8 cellular contexts compared by ENCODE assay signal in genomic region chr13:40777166-40777956, GRCh38. TPM values are rescaled to one million over a fixed set of nuclear protein-coding genes. Genes with fewer than 3 reads are reported as not detected.
DNase-seq lines count a peak whose midpoint lies in the region; ATAC-seq and TF ChIP-seq lines count a peak whose summit lies in the region.

No MANE protein-coding gene starts in this region.

- no peaks in the 10 kb centered on the region for H3K27me3 Mint-ChIP-seq in activated CD4-positive, alpha-beta T cell treated with anti-CD3 and anti-CD28 coated beads for 36 hours
- no peaks in the 10 kb centered on the region for H3K27me3 Mint-ChIP-seq in MCF 10A (ENCODE audit: insufficient read depth, unreplicated experiment)

- 0 out of 2 replicates have a peak, but pooled peaks cover 4% of the 10 kb centered on the region for H3K4me1 ChIP-seq in HAP-1

- no peaks in the 10 kb centered on the region for H3K9me3 ChIP-seq in HAP-1

- H3K4me3 ChIP-seq in HAP-1, result peak overlapping the region; percentile 6

- peak; percentile 77 for TF ChIP-seq CTCF in MCF 10A (IDR thresholded peaks at IDR 0.05; ENCODE audit: unreplicated experiment)

- H3K27ac Mint-ChIP-seq in activated CD4-positive, alpha-beta T cell treated with anti-CD3 and anti-CD28 coated beads for 36 hours, result peak overlapping the region; percentile 98
- peak overlapping the region; percentile 73 for H3K27ac Mint-ChIP-seq in MCF 10A (ENCODE audit: low read depth, unreplicated experiment)

- no TSS peak for BruUV-seq in MCF 10A (replicated peaks; lab: Mats Ljungman, UMichigan)

- H3K4me1 Mint-ChIP-seq in activated CD4-positive, alpha-beta T cell treated with anti-CD3 and anti-CD28 coated beads for 36 hours, result peaks cover 28% of the 10 kb centered on the region
- H3K4me1 Mint-ChIP-seq in MCF 10A (ENCODE audit: insufficient read depth, unreplicated experiment), result peaks cover 21% of the 10 kb centered on the region

- POLR2A ChIA-PET in activated CD4-positive, alpha-beta T cell treated with anti-CD3 and anti-CD28 coated beads for 36 hours (lab: Charles Lee), result interaction anchor here (1.6 kb wide), 1 partner anchor 12 kb away, joined by 4 read pairs; no protein-coding TSS in a partner anchor
- POLR2A ChIA-PET in MCF 10A (lab: Yijun Ruan, JAX), result interaction anchor here (0.6 to 1.9 kb wide), 7 partner anchors 10 to 1092 kb away, joined by 3 to 10 read pairs (median 3); partner anchors contain the start of genes SLC25A15 and WBP4

- CTCF ChIA-PET in activated CD4-positive, alpha-beta T cell treated with anti-CD3 and anti-CD28 coated beads for 36 hours (lab: Charles Lee), result interaction anchor here (0.6 to 2.7 kb wide), 20 partner anchors 8 to 1161 kb away, joined by 3 to 21 read pairs (median 4); partner anchors contain the start of gene SLC25A15
- CTCF ChIA-PET in MCF 10A (lab: Yijun Ruan, JAX), result interaction anchor here (0.6 to 6.2 kb wide), 38 partner anchors 10 to 1117 kb away, joined by 3 to 42 read pairs (median 4); partner anchors contain the start of gene SLC25A15

- intact Hi-C loops in activated CD4-positive, alpha-beta T cell treated with anti-CD3 and anti-CD28 coated beads for 36 hours (cut with DNase I, micrococcal nuclease), result loop anchor here (2.0 to 10.0 kb wide), 11 partner anchors 143 to 1743 kb away; partner anchors contain the start of genes DGKH (in 1 of the 2), NHLRC3 (in 1 of the 2) and PROSER1 (in 1 of the 2)
- intact Hi-C loops in MCF 10A (cut with micrococcal nuclease), result loop anchor here (1.0 to 5.0 kb wide), 6 partner anchors 215 to 1165 kb away; no protein-coding TSS in a partner anchor

- no peaks in the 10 kb centered on the region for H3K27me3 ChIP-seq in HAP-1 (ENCODE audit: low read depth)

- H3K4me3 Mint-ChIP-seq in activated CD4-positive, alpha-beta T cell treated with anti-CD3 and anti-CD28 coated beads for 36 hours, result peak overlapping the region; percentile 52
- H3K4me3 Mint-ChIP-seq in MCF 10A (ENCODE audit: unreplicated experiment), result peak overlapping the region; percentile 34

- H3K36me3 Mint-ChIP-seq in activated CD4-positive, alpha-beta T cell treated with anti-CD3 and anti-CD28 coated beads for 36 hours (ENCODE audit: low read depth), result no peaks in the 10 kb centered on the region
- no peaks in the 10 kb centered on the region for H3K36me3 Mint-ChIP-seq in MCF 10A (ENCODE audit: insufficient read depth, unreplicated experiment)

- in situ Hi-C loops in HAP-1 (cut with MboI; ENCODE audit: low sequenced_read_pairs), result no loop called here

- ATAC-seq in activated CD4-positive, alpha-beta T cell treated with anti-CD3 and anti-CD28 coated beads for 36 hours, result peak; percentile 49

- no peaks in the 10 kb centered on the region for H3K9me3 Mint-ChIP-seq in activated CD4-positive, alpha-beta T cell treated with anti-CD3 and anti-CD28 coated beads for 36 hours (ENCODE audit: low read depth)
- H3K9me3 Mint-ChIP-seq in MCF 10A (ENCODE audit: unreplicated experiment), result no peaks in the 10 kb centered on the region

- DNase-seq in activated CD4-positive, alpha-beta T cell treated with anti-CD3 and anti-CD28 coated beads for 36 hours, result peak; percentile 57
- no peak for DNase-seq in activated CD4-positive, alpha-beta T cell treated with anti-CD3 and anti-CD28 coated beads, Interleukin-2, amount 50 U/mL, for 1 hour
- DNase-seq in HAP-1 (ENCODE audit: low spot score in 2 of 2), result peak; percentile 66 to 70
- DNase-seq in Kasumi-1 (lab: John Stamatoyannopoulos, UW), result peak; percentile 39 to 50
- peak; percentile 58 to 68 for DNase-seq in SHP77 (lab: John Stamatoyannopoulos, UW)
- peak; percentile 81 for DNase-seq in MCF 10A (ENCODE audit: unreplicated experiment)
- DNase-seq in iris pigment epithelial cell (ENCODE audit: low read depth), result peak; percentile 71
- peak; percentile 35 to 51 for DNase-seq in stimulated activated CD4-positive, alpha-beta T cell treated with anti-CD3 and anti-CD28 coated beads, Interleukin-2, amount 100 ng/mL, for 24 hours

- H3K36me3 ChIP-seq in HAP-1 (replicated peaks), result no peaks in the 10 kb centered on the region

RNA-seq across cellular contexts. Expression of gene MRPS31, which starts 6.4 kb away (rescaled TPM):
- 10 to 100 TPM; 45.8 to 46.1 TPM for total RNA-seq in activated CD4-positive, alpha-beta T cell treated with anti-CD3 and anti-CD28 coated beads for 36 hours
- 19.2 and 19.4 TPM in 2 replicates for total RNA-seq in MCF 10A (2022)

RNA-seq across cellular contexts. Expression of gene SLC25A15, which starts 12.1 kb away (rescaled TPM):
- total RNA-seq in activated CD4-positive, alpha-beta T cell treated with anti-CD3 and anti-CD28 coated beads for 36 hours, result 10 to 100 TPM; 20.5 to 23.6 TPM
- 14.3 and 15.5 TPM in 2 replicates for total RNA-seq in MCF 10A (2022)
